21 cellular contexts compared by ENCODE assay signal in genomic region chr22:27983361-27983791, GRCh38.
"Had no signal": no experiment of that assay in that cellular context is flagged by ENCODE, and none has a peak within 500 bp of the region (broad histone marks: within the 10 kb centered on the region; RNA-seq: fewer than 3 reads in every experiment).

No MANE protein-coding gene starts in this region.

- H2AFZ ChIP-seq: neural progenitor cell had no signal

- H3K9me3 ChIP-seq: gastrocnemius medialis, mucosa of descending colon, pancreas, upper lobe of right lung had no signal

- H3K4me1 ChIP-seq: pancreas, upper lobe of right lung had no signal

- DNase-seq: activated CD4-positive, alpha-beta T cell treated with anti-CD3 and anti-CD28 coated beads for 4 hours; activated CD8-positive, alpha-beta T cell treated with anti-CD3 and anti-CD28 coated beads for 36 hours; activated naive CD4-positive, alpha-beta T cell treated with anti-CD3 and anti-CD28 coated beads, Interleukin-2, amount 10 ng/mL, durations not matched to agents 7 days and 5 days; activated naive CD8-positive, alpha-beta T cell treated with anti-CD3 and anti-CD28 coated beads, Interleukin-2, amount 50 U/mL, for 24 hours; activated T-cell treated with anti-CD3 and anti-CD28 coated beads, Interleukin-2, amount 50 U/mL, for 24 hours; anterior cingulate cortex; brain microvascular endothelial cell; central memory CD4-positive, alpha-beta T cell; cortex of kidney; gastrocnemius medialis; mucosa of descending colon; naive B cell; pancreas; stimulated activated CD4-positive, alpha-beta T cell treated with anti-CD3 and anti-CD28 coated beads, Interleukin-2, amount 100 ng/mL, for 24 hours; stimulated activated naive CD8-positive, alpha-beta T cell treated with anti-CD3 and anti-CD28 coated beads, Interleukin-15, amount 100 ng/mL, for 72 hours; upper lobe of right lung; WERI-Rb-1 had no signal

- H3K4me3 Mint-ChIP-seq: activated CD8-positive, alpha-beta T cell treated with anti-CD3 and anti-CD28 coated beads for 36 hours; activated naive CD4-positive, alpha-beta T cell treated with anti-CD3 and anti-CD28 coated beads, Interleukin-2, amount 10 ng/mL, durations not matched to agents 7 days and 5 days; activated naive CD8-positive, alpha-beta T cell treated with anti-CD3 and anti-CD28 coated beads, Interleukin-2, amount 50 U/mL, for 24 hours; activated T-cell treated with anti-CD3 and anti-CD28 coated beads, Interleukin-2, amount 50 U/mL, for 24 hours; memory B cell; naive B cell; neural progenitor cell; stimulated activated naive CD8-positive, alpha-beta T cell treated with anti-CD3 and anti-CD28 coated beads, Interleukin-15, amount 100 ng/mL, for 72 hours had no signal

- H3K4me1 Mint-ChIP-seq: memory B cell; stimulated activated naive CD8-positive, alpha-beta T cell treated with anti-CD3 and anti-CD28 coated beads, Interleukin-15, amount 100 ng/mL, for 72 hours had no signal

- H3K4me3 ChIP-seq: gastrocnemius medialis, mucosa of descending colon, neural progenitor cell, pancreas, SK-N-MC, upper lobe of right lung had no signal

- H3K36me3 ChIP-seq: brain microvascular endothelial cell, neural progenitor cell had no signal

- H3K27me3 ChIP-seq: brain microvascular endothelial cell, gastrocnemius medialis, neural progenitor cell, pancreas, upper lobe of right lung had no signal

- H3K27me3 Mint-ChIP-seq: activated CD8-positive, alpha-beta T cell treated with anti-CD3 and anti-CD28 coated beads for 36 hours; activated naive CD4-positive, alpha-beta T cell treated with anti-CD3 and anti-CD28 coated beads, Interleukin-2, amount 10 ng/mL, durations not matched to agents 7 days and 5 days; activated naive CD8-positive, alpha-beta T cell treated with anti-CD3 and anti-CD28 coated beads, Interleukin-2, amount 50 U/mL, for 24 hours; activated T-cell treated with anti-CD3 and anti-CD28 coated beads, Interleukin-2, amount 50 U/mL, for 24 hours; memory B cell; naive B cell; stimulated activated naive CD8-positive, alpha-beta T cell treated with anti-CD3 and anti-CD28 coated beads, Interleukin-15, amount 100 ng/mL, for 72 hours had no signal

- H3K9me3 Mint-ChIP-seq: activated CD8-positive, alpha-beta T cell treated with anti-CD3 and anti-CD28 coated beads for 36 hours; activated naive CD4-positive, alpha-beta T cell treated with anti-CD3 and anti-CD28 coated beads, Interleukin-2, amount 10 ng/mL, durations not matched to agents 7 days and 5 days; activated naive CD8-positive, alpha-beta T cell treated with anti-CD3 and anti-CD28 coated beads, Interleukin-2, amount 50 U/mL, for 24 hours; activated T-cell treated with anti-CD3 and anti-CD28 coated beads, Interleukin-2, amount 50 U/mL, for 24 hours; activated T-helper 2 cell treated with anti-CD3 and anti-CD28 coated beads, Interferon-gamma antibody, Interleukin-2, Interleukin-4, amounts not matched to agents 10 μg/mL and 5 μg/mL and 100 μg/mL, durations not matched to agents 14 hours and 24 hours and 36 hours; memory B cell; naive B cell; neural progenitor cell; stimulated activated naive CD8-positive, alpha-beta T cell treated with anti-CD3 and anti-CD28 coated beads, Interleukin-15, amount 100 ng/mL, for 72 hours had no signal

- H3K27ac Mint-ChIP-seq: activated CD8-positive, alpha-beta T cell treated with anti-CD3 and anti-CD28 coated beads for 36 hours; activated naive CD4-positive, alpha-beta T cell treated with anti-CD3 and anti-CD28 coated beads, Interleukin-2, amount 10 ng/mL, durations not matched to agents 7 days and 5 days; activated naive CD8-positive, alpha-beta T cell treated with anti-CD3 and anti-CD28 coated beads, Interleukin-2, amount 50 U/mL, for 24 hours; activated T-cell treated with anti-CD3 and anti-CD28 coated beads, Interleukin-2, amount 50 U/mL, for 24 hours; activated T-helper 2 cell treated with anti-CD3 and anti-CD28 coated beads, Interferon-gamma antibody, Interleukin-2, Interleukin-4, amounts not matched to agents 10 μg/mL and 5 μg/mL and 100 μg/mL, durations not matched to agents 14 hours and 24 hours and 36 hours; memory B cell; neural progenitor cell had no signal

- H3K4me2 ChIP-seq: neural progenitor cell had no signal

- H3K27ac ChIP-seq: brain microvascular endothelial cell, gastrocnemius medialis, neural progenitor cell, pancreas, SK-N-MC, upper lobe of right lung, WERI-Rb-1 had no signal

- H3K36me3 Mint-ChIP-seq: activated naive CD4-positive, alpha-beta T cell treated with anti-CD3 and anti-CD28 coated beads, Interleukin-2, amount 10 ng/mL, durations not matched to agents 7 days and 5 days had no signal

- ATAC-seq: activated CD8-positive, alpha-beta T cell treated with anti-CD3 and anti-CD28 coated beads for 36 hours; activated naive CD8-positive, alpha-beta T cell treated with anti-CD3 and anti-CD28 coated beads, Interleukin-2, amount 50 U/mL, for 24 hours; gastrocnemius medialis; mucosa of descending colon; pancreas; stimulated activated naive CD8-positive, alpha-beta T cell treated with anti-CD3 and anti-CD28 coated beads, Interleukin-15, amount 100 ng/mL, for 72 hours; upper lobe of right lung had no signal
